ENCODE assay signal across 9 cellular contexts in the genomic region with DNA sequence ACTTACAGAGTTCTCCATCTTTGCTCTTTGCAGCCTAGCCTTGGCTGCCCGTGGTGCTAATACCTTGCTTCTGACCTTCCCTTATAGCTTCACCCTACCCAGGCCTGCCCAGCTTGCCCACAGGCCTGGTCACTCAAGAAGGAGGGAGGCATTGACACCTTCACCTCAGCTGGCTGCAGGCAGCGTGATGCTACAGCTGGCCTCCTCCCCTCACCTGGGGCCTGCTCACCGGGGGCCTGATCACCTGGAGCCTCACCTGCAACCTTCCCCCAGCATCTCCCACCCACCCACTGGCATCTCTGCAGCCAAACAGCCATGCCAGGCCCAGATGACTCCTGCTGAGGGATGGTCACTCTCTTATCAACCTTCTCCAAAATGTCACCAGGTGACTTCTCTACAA. TPM values are rescaled to one million over a fixed set of nuclear protein-coding genes. Genes with fewer than 3 reads are reported as not detected.
"Had no signal": no experiment of that assay in that cellular context is flagged by ENCODE, and none has a peak within 500 bp of the region (broad histone marks: within the 10 kb centered on the region; RNA-seq: fewer than 3 reads in every experiment).

No MANE protein-coding gene starts in this region.

- H3K27ac ChIP-seq: GM23248, HL-60 had no signal

- DNase-seq: GM23248, GOT3, H7, HFFc6, IMR-90 had no signal

- H3K9me3 ChIP-seq: HAP-1 had no signal

- H3K9ac ChIP-seq: GM23248 had no signal

- H3K9me3 Mint-ChIP-seq: HFFc6 had no signal

- H3K4me3 Mint-ChIP-seq: HFFc6 had no signal

- H3K4me3 ChIP-seq: GM23248, HAP-1 had no signal

- H3K4me1 ChIP-seq: HAP-1 had no signal

- FAIRE-seq: HepG2 had no signal

- H3K27ac Mint-ChIP-seq: HFFc6 had no signal

- H3K36me3 ChIP-seq: HAP-1 had no signal

- H2AFZ ChIP-seq: GM23248 had no signal

RNA-seq across cellular contexts. Expression of a gene that starts 40.4 kb away (rescaled TPM):
- total RNA-seq: GM23248, H4, HepG2, IMR-90 had no signal
